ENCODE assay signal across 1 cellular context in genomic region chr13:27135023-27135422, GRCh38.
TF ChIP-seq lines count a peak whose summit lies in the region.

No MANE protein-coding gene starts in this region.

TF ChIP-seq in IMR-90, 13 proteins besides CTCF, POLR2A, EP300 and RAD21:
- TF ChIP-seq SMC3 (IDR thresholded peaks at IDR 0.05; ENCODE audit: low read depth, low read length) (no peak), MAZ (IDR thresholded peaks at IDR 0.05; ENCODE audit: borderline replicate concordance, low read depth, low read length) (no peak), MXI1 (IDR thresholded peaks at IDR 0.05; ENCODE audit: borderline replicate concordance, low read depth, low read length) (no peak), BHLHE40 (IDR thresholded peaks at IDR 0.05; ENCODE audit: low read depth, low read length) (no peak), ELK1 (IDR thresholded peaks at IDR 0.05; ENCODE audit: borderline replicate concordance, low read depth, low read length) (no peak)
